In genomic region chr1:175287377-175287776, GRCh38 we compare ENCODE assay signal across 8 cellular contexts.
DNase-seq lines count a peak whose midpoint lies in the region; ATAC-seq and TF ChIP-seq lines count a peak whose summit lies in the region.

No MANE protein-coding gene starts in this region.

- no peaks in the 10 kb centered on the region for H3K4me1 ChIP-seq in mucosa of descending colon (ENCODE audit: low read depth)

- H3K9me3 ChIP-seq in mucosa of descending colon, result no peaks in the 10 kb centered on the region

- H3K4me3 ChIP-seq in mucosa of descending colon, result no peak overlapping the region

- ATAC-seq in GM21723 (IDR thresholded peaks at IDR 0.05; ENCODE audit: unreplicated experiment), result peak; percentile 95
- ATAC-seq in HG03520 (IDR thresholded peaks at IDR 0.05; ENCODE audit: unreplicated experiment), result peak; percentile 94
- ATAC-seq in mucosa of descending colon, result peak; percentile 20

- TF ChIP-seq CTCF in mucosa of descending colon (IDR thresholded peaks at IDR 0.05) (no peak), MCF 10A (IDR thresholded peaks at IDR 0.05; ENCODE audit: unreplicated experiment) (no peak)

- CTCF ChIA-PET in MCF 10A (lab: Yijun Ruan, JAX), result interaction anchor here (0.5 to 0.9 kb wide), 6 partner anchors 32 to 564 kb away, joined by 3 to 6 read pairs (median 3); no protein-coding TSS in a partner anchor

- no TSS peak for BruUV-seq in MCF 10A (replicated peaks; lab: Mats Ljungman, UMichigan)

- no peak overlapping the region for H3K27ac Mint-ChIP-seq in activated CD4-positive, alpha-beta T cell treated with anti-CD3 and anti-CD28 coated beads, Interleukin-2, amount 10 ng/mL, durations not matched to agents 24 days and 14 days
- H3K27ac Mint-ChIP-seq in MCF 10A (ENCODE audit: low read depth, unreplicated experiment), result no peak overlapping the region

- H3K36me3 ChIP-seq in mucosa of descending colon (ENCODE audit: low read depth), result no peaks in the 10 kb centered on the region

- no peak overlapping the region for H3K4me3 Mint-ChIP-seq in activated CD4-positive, alpha-beta T cell treated with anti-CD3 and anti-CD28 coated beads, Interleukin-2, amount 10 ng/mL, durations not matched to agents 24 days and 14 days
- no peak overlapping the region for H3K4me3 Mint-ChIP-seq in MCF 10A (ENCODE audit: unreplicated experiment)

- H3K36me3 Mint-ChIP-seq in activated CD4-positive, alpha-beta T cell treated with anti-CD3 and anti-CD28 coated beads, Interleukin-2, amount 10 ng/mL, durations not matched to agents 24 days and 14 days (ENCODE audit: low read depth), result no peaks in the 10 kb centered on the region
- no peaks in the 10 kb centered on the region for H3K36me3 Mint-ChIP-seq in MCF 10A (ENCODE audit: insufficient read depth, unreplicated experiment)

- intact Hi-C loops in activated CD4-positive, alpha-beta T cell treated with anti-CD3 and anti-CD28 coated beads, Interleukin-2, amount 10 ng/mL, durations not matched to agents 24 days and 14 days (cut with micrococcal nuclease), result no loop called here
- intact Hi-C loops in mucosa of descending colon (cut with DNase I, micrococcal nuclease), result no loop called here
- intact Hi-C loops in MCF 10A (cut with micrococcal nuclease), result no loop called here

- DNase-seq in activated CD4-positive, alpha-beta T cell treated with anti-CD3 and anti-CD28 coated beads, Interleukin-2, amount 10 ng/mL, durations not matched to agents 24 days and 14 days, result peak; percentile 62
- no peak for DNase-seq in activated CD4-positive, alpha-beta T cell treated with anti-CD3 and anti-CD28 coated beads, Interleukin-2, amount 50 U/mL, for 48 hours
- DNase-seq in mucosa of descending colon (peak in 1 of 3 donors; percentile 4), HuH-7 (ENCODE audit: low spot score) (no peak), MCF 10A (ENCODE audit: unreplicated experiment) (no peak)
- DNase-seq in effector CD4-positive, alpha-beta T cell, result no peak

- peaks cover 18% of the 10 kb centered on the region for H3K27me3 Mint-ChIP-seq in activated CD4-positive, alpha-beta T cell treated with anti-CD3 and anti-CD28 coated beads, Interleukin-2, amount 10 ng/mL, durations not matched to agents 24 days and 14 days
- H3K27me3 Mint-ChIP-seq in MCF 10A (ENCODE audit: insufficient read depth, unreplicated experiment), result no peaks in the 10 kb centered on the region

- peaks cover 5% of the 10 kb centered on the region for H3K9me3 Mint-ChIP-seq in activated CD4-positive, alpha-beta T cell treated with anti-CD3 and anti-CD28 coated beads, Interleukin-2, amount 10 ng/mL, durations not matched to agents 24 days and 14 days
- H3K9me3 Mint-ChIP-seq in MCF 10A (ENCODE audit: unreplicated experiment), result peaks cover 4% of the 10 kb centered on the region

- POLR2A ChIA-PET in MCF 10A (lab: Yijun Ruan, JAX), result no interaction called here

- peaks cover 11% of the 10 kb centered on the region for H3K4me1 Mint-ChIP-seq in activated CD4-positive, alpha-beta T cell treated with anti-CD3 and anti-CD28 coated beads, Interleukin-2, amount 10 ng/mL, durations not matched to agents 24 days and 14 days
- H3K4me1 Mint-ChIP-seq in MCF 10A (ENCODE audit: insufficient read depth, unreplicated experiment), result no peaks in the 10 kb centered on the region

Comparison
In these comparisons a context has a peak if more than half of its experiments do, and no peak if none do; other contexts are left out.
1. ATAC-seq: peak in every context shown above with its lines; median percentile 95 in GM21723; 94 in HG03520; 20 in mucosa of descending colon.